In genomic region chrX:25017667-25018247, GRCh38 we compare ENCODE assay signal across 12 cellular contexts. TPM values are rescaled to one million over a fixed set of nuclear protein-coding genes. Genes with fewer than 3 reads are reported as not detected.
DNase-seq lines count a peak whose midpoint lies in the region; ATAC-seq, FAIRE-seq and TF ChIP-seq lines count a peak whose summit lies in the region.
"Had no signal": no experiment of that assay in that cellular context is flagged by ENCODE, and none has a peak within 500 bp of the region (broad histone marks: within the 10 kb centered on the region; RNA-seq: fewer than 3 reads in every experiment).

No MANE protein-coding gene starts in this region.

- no peak overlapping the region for H3K23ac ChIP-seq in H9 (ENCODE audit: insufficient read length, low read depth, low read length)

- no peaks in the 10 kb centered on the region for H4K20me1 ChIP-seq in H9 (ENCODE audit: control insufficient read depth, insufficient read depth, insufficient read length)
- H4K20me1 ChIP-seq in K562 (replicated peaks; ENCODE audit: control insufficient read depth, insufficient read depth, low read length): no peaks in the 10 kb centered on the region
- H4K20me1 ChIP-seq in neural progenitor cell (ENCODE audit: low read depth): peaks cover 52% of the 10 kb centered on the region

- peak overlapping the region in 5 of 8 donors; percentile 33 to 60 (median 55) for H3K4me3 Mint-ChIP-seq in CD4-positive, alpha-beta memory T cell
- H3K4me3 Mint-ChIP-seq in H9 (peak overlapping the region; percentile 52 to 82), neural progenitor cell (peak overlapping the region; percentile 79)

- no peak for ATAC-seq in K562
- ATAC-seq in HG03342 (IDR thresholded peaks at IDR 0.05; ENCODE audit: unreplicated experiment): no peak
- ATAC-seq in HG02852 (IDR thresholded peaks at IDR 0.05; ENCODE audit: unreplicated experiment): no peak

- no peak overlapping the region for H4K5ac ChIP-seq in H9 (ENCODE audit: insufficient read length, low read depth, low read length)

- in situ Hi-C loops in K562 (cut with MboI): no loop called here

- FAIRE-seq in K562 (lab: Jason Lieb, UNC) (no peak), HTR-8/SVneo (lab: Jason Lieb, UNC) (no peak)
- FAIRE-seq: small intestine had no signal

- no peak overlapping the region for H3K18ac ChIP-seq in H9 (ENCODE audit: insufficient read length, low read depth, low read length)

- CTCF ChIA-PET in CD4-positive, alpha-beta memory T cell (lab: Charles Lee; ENCODE audit: partially characterized antibody): no interaction called here
- CTCF ChIA-PET in K562 (lab: Yijun Ruan, JAX; ENCODE audit: low intra/inter-chr PET ratio): no interaction called here

- H3K36me3 Mint-ChIP-seq in CD4-positive, alpha-beta memory T cell: no peaks in the 10 kb centered on the region
- H3K36me3 Mint-ChIP-seq in H9 (ENCODE audit: insufficient read depth in 1 of 3, low read depth in 3 of 3): no peaks in the 10 kb centered on the region
- no peaks in the 10 kb centered on the region for H3K36me3 Mint-ChIP-seq in neural progenitor cell

- no peak overlapping the region for H2BK20ac ChIP-seq in H9 (ENCODE audit: low read depth, low read length, poor library complexity, severe bottlenecking)

- no peak for TF ChIP-seq RAD21 in K562 (CRISPR knock-in tag; conservative IDR thresholded peaks at IDR 0.05 in 1 of 2, IDR thresholded peaks at IDR 0.05 in 1 of 2)

- H2BK15ac ChIP-seq in H9 (ENCODE audit: low read depth, low read length): no peak overlapping the region

- WGBS in H9 (ENCODE audit: extremely low coverage, insufficient read length, low lambda C conversion rate): no CpG with 5 or more reads among the region's 32 CpGs
- 3% methylated on average over 20 of the region's 32 CpGs for WGBS in K562 (ENCODE audit: insufficient coverage, low coverage, missing lambda C conversion rate)

- peaks cover 28% of the 10 kb centered on the region for H3K4me1 ChIP-seq in CD4-positive, alpha-beta memory T cell (ENCODE audit: insufficient read depth, low read length)
- H3K4me1 ChIP-seq in H9 (ENCODE audit: insufficient read depth, low read length) (peaks cover 2% of the 10 kb centered on the region; the same call in 1 of the 2 replicates), K562 (replicated peaks in 1 of 2; ENCODE audit: control insufficient read depth in 2 of 2, insufficient read depth in 2 of 2, low read length in 2 of 2) (peaks cover 0 to 38% of the 10 kb centered on the region in 2 experiments; a peak in 3 of 5 replicates), neural progenitor cell (peaks cover 44% of the 10 kb centered on the region)

- no peaks in the 10 kb centered on the region for H3K9me3 ChIP-seq in CD4-positive, alpha-beta memory T cell (ENCODE audit: control insufficient read depth in 1 of 2, low read length in 2 of 2)
- H3K9me3 ChIP-seq in H9 (ENCODE audit: control insufficient read depth, low read depth, low read length): no peaks in the 10 kb centered on the region
- no peaks in the 10 kb centered on the region for H3K9me3 ChIP-seq in K562 (replicated peaks; ENCODE audit: control insufficient read depth, insufficient read depth, low read depth, low read length)
- H3K9me3 ChIP-seq in neural progenitor cell (ENCODE audit: low read depth): no peaks in the 10 kb centered on the region

- peaks cover 52% of the 10 kb centered on the region for H3F3A ChIP-seq in neural progenitor cell (ENCODE audit: low read depth)

- H3K14ac ChIP-seq in H9 (ENCODE audit: insufficient read depth, low read length): no peak overlapping the region

- no peak overlapping the region for H3K27ac ChIP-seq in CD4-positive, alpha-beta memory T cell (ENCODE audit: low read depth, low read length)
- H3K27ac ChIP-seq in H9 (ENCODE audit: insufficient read length, low read depth, low read length) (no peak overlapping the region), K562 (ENCODE audit: extremely low read depth, low read depth, low read length) (no peak overlapping the region), neural progenitor cell (no peak overlapping the region)
- H3K27ac ChIP-seq: HL-60, PC-9 had no signal

- TF ChIP-seq CTCF in H9 (conservative IDR thresholded peaks at IDR 0.05) (no peak), K562 (IDR thresholded peaks at IDR 0.05 in 2 of 3, conservative IDR thresholded peaks at IDR 0.05 in 1 of 3; ENCODE audit: insufficient read depth in 2 of 3, low read depth in 1 of 3, low read length in 3 of 3) (no peak), neural progenitor cell (IDR thresholded peaks at IDR 0.05) (no peak)

- H3K79me2 ChIP-seq in H9 (ENCODE audit: insufficient read depth, low read length): no peaks in the 10 kb centered on the region
- H3K79me2 ChIP-seq in K562 (ENCODE audit: control insufficient read depth, insufficient read depth, low read length): no peaks in the 10 kb centered on the region
- H3K79me2 ChIP-seq in neural progenitor cell (ENCODE audit: low read depth): peaks cover 13% of the 10 kb centered on the region

- no peaks in the 10 kb centered on the region for H3K79me1 ChIP-seq in H9 (ENCODE audit: insufficient read depth, low read depth, low read length, poor library complexity, severe bottlenecking)

- no TSS peak for BruUV-seq in K562 (replicated peaks; lab: Mats Ljungman, UMichigan)

- no peak for TF ChIP-seq EP300 in K562 (IDR thresholded peaks at IDR 0.05; ENCODE audit: low read length)

- no peak overlapping the region for H3K4ac ChIP-seq in H9 (ENCODE audit: low read depth, low read length)

- H3K27me3 ChIP-seq in CD4-positive, alpha-beta memory T cell (ENCODE audit: insufficient read depth, low read length): peaks cover 37% of the 10 kb centered on the region
- H3K27me3 ChIP-seq in H9 (ENCODE audit: insufficient read depth, low read length) (peaks cover 86% of the 10 kb centered on the region), K562 (ENCODE audit: control insufficient read depth in 2 of 2, insufficient read depth in 2 of 2, low read length in 2 of 2) (peaks cover 22 to 63% of the 10 kb centered on the region in 2 experiments), neural progenitor cell (peaks cover 99% of the 10 kb centered on the region)

- no peaks in the 10 kb centered on the region for H3K9me1 ChIP-seq in K562 (ENCODE audit: control insufficient read depth, insufficient read depth, low read length)

- intact Hi-C loops in CD4-positive, alpha-beta memory T cell (cut with micrococcal nuclease): no loop called here
- intact Hi-C loops in K562 (cut with micrococcal nuclease): loop anchor here (5.0 kb wide), 1 partner anchor 620 kb away; no protein-coding TSS in a partner anchor

- H3T11ph ChIP-seq in H9 (ENCODE audit: low read length): no peak overlapping the region

- H3K56ac ChIP-seq in H9 (ENCODE audit: insufficient read length, low read depth, low read length): no peak overlapping the region

- no peaks in the 10 kb centered on the region for H3K36me3 ChIP-seq in CD4-positive, alpha-beta memory T cell (ENCODE audit: insufficient read depth, low read length)
- H3K36me3 ChIP-seq in K562 (ENCODE audit: control insufficient read depth, insufficient read depth, low read length) (no peaks in the 10 kb centered on the region), neural progenitor cell (no peaks in the 10 kb centered on the region)

- H4K91ac ChIP-seq in H9 (ENCODE audit: insufficient read length, low read depth, low read length): no peak overlapping the region

- peaks cover 30 to 34% of the 10 kb centered on the region in 2 donors for H3K27me3 Mint-ChIP-seq in CD4-positive, alpha-beta memory T cell
- H3K27me3 Mint-ChIP-seq in H9 (ENCODE audit: low read depth): peaks cover 97% of the 10 kb centered on the region
- H3K27me3 Mint-ChIP-seq in neural progenitor cell (ENCODE audit: insufficient read depth, low read depth): peaks cover 82% of the 10 kb centered on the region

- H3K4me2 ChIP-seq in H9 (ENCODE audit: insufficient read depth, insufficient read length, low read length) (peak overlapping the region; percentile 70), K562 (ENCODE audit: insufficient read depth, low read length) (no peak overlapping the region), neural progenitor cell (peak overlapping the region; percentile 82)
- H3K4me2 ChIP-seq: PC-9 had no signal

- DNase-seq in CD4-positive, alpha-beta memory T cell: no peak
- DNase-seq in H9: no peak
- no peak for DNase-seq in K562 (ENCODE audit: extremely low read depth in 1 of 4, low spot score in 3 of 4)
- DNase-seq in neural progenitor cell (ENCODE audit: low spot score): peak; percentile 75
- no peak for DNase-seq in HTR-8/SVneo (ENCODE audit: insufficient read length, low spot score)
- DNase-seq: midbrain, NCI-H1105 treated with DMSO at 0.1 percent for 48 hours, PC-9, small intestine had no signal

- no peak overlapping the region for H2BK5ac ChIP-seq in H9 (ENCODE audit: insufficient read length, low read length)

- H2BK120ac ChIP-seq in H9 (ENCODE audit: low read depth, low read length, poor library complexity, severe bottlenecking): no peak overlapping the region

- POLR2A ChIA-PET in CD4-positive, alpha-beta memory T cell (lab: Charles Lee; ENCODE audit: partially characterized antibody): no interaction called here
- POLR2A ChIA-PET in K562 (lab: Yijun Ruan, JAX): no interaction called here

- TF ChIP-seq POLR2A in K562 (conservative IDR thresholded peaks at IDR 0.05): no peak

- no peak overlapping the region for H3K27ac Mint-ChIP-seq in CD4-positive, alpha-beta memory T cell
- H3K27ac Mint-ChIP-seq in H9 (no peak overlapping the region), neural progenitor cell (no peak overlapping the region)

- H3K4me3 ChIP-seq in CD4-positive, alpha-beta memory T cell (ENCODE audit: low read length in 2 of 2): no peak overlapping the region
- H3K4me3 ChIP-seq in K562 (no peak overlapping the region), neural progenitor cell (peak overlapping the region; percentile 35)
- H3K4me3 ChIP-seq: PC-9 had no signal

- H2AFZ ChIP-seq in H9 (ENCODE audit: low read length): no peak overlapping the region
- H2AFZ ChIP-seq in K562 (ENCODE audit: low read depth, low read length): no peak overlapping the region
- no peak overlapping the region for H2AFZ ChIP-seq in neural progenitor cell (replicated peaks)
- H2AFZ ChIP-seq: PC-9 had no signal

- H3K9me3 Mint-ChIP-seq in CD4-positive, alpha-beta memory T cell: peaks cover 0 to 10% (median 3%) of the 10 kb centered on the region in 8 donors
- H3K9me3 Mint-ChIP-seq in H9 (peaks cover 2 to 7% of the 10 kb centered on the region in 2 experiments; a peak in 3 of 5 replicates), neural progenitor cell (no peaks in the 10 kb centered on the region)

- H3K4me1 Mint-ChIP-seq in CD4-positive, alpha-beta memory T cell: peaks cover 3 to 38% (median 26%) of the 10 kb centered on the region in 4 donors
- H3K4me1 Mint-ChIP-seq in H9 (peaks cover 49 to 77% of the 10 kb centered on the region in 2 experiments), neural progenitor cell (peaks cover 40% of the 10 kb centered on the region)

- H4K8ac ChIP-seq in H9 (replicated peaks; ENCODE audit: insufficient read length, low read depth, low read length): no peak overlapping the region

- no peak overlapping the region for H2AK5ac ChIP-seq in H9 (ENCODE audit: insufficient read length, low read length)

- no peak overlapping the region for H2BK12ac ChIP-seq in H9 (ENCODE audit: insufficient read length, low read depth, low read length)

- H3K9ac ChIP-seq in H9 (ENCODE audit: extremely low read depth, insufficient read length, low read length) (no peak overlapping the region), K562 (ENCODE audit: insufficient read depth in 1 of 2, low read depth in 2 of 2, low read length in 2 of 2) (no peak overlapping the region), neural progenitor cell (no peak overlapping the region)

- peaks cover 32% of the 10 kb centered on the region for H3K23me2 ChIP-seq in H9 (ENCODE audit: insufficient read length, low read depth, low read length, poor library complexity, severe bottlenecking)

RNA-seq across cellular contexts. Expression of gene ARX, which starts 2.0 kb away (rescaled TPM):
- not detected for total RNA-seq in CD4-positive, alpha-beta memory T cell
- not detected for polyA plus RNA-seq in CD4-positive, alpha-beta memory T cell
- total RNA-seq in H9 (2021) (0.24 and 0.42 TPM in 2 replicates), K562 (2014; rRNA removed) (not detected in 2 replicates), K562 (2014; rRNA removed; fragmentation: Illumina TruSeq; extraction: Trizol) (not detected in 2 replicates), K562 (2015; rRNA removed; fragmentation: Illumina TruSeq; extraction: Trizol) (not detected in 2 replicates), K562 (2021) (not detected in 2 replicates), neural progenitor cell (ENCODE audit: low replicate concordance) (5.3 and 9.0 TPM in 2 replicates)
- not detected in 2 replicates for total RNA-seq in K562 (2011; cell fraction: chromatin; rRNA removed; ENCODE audit: low replicate concordance)
- not detected in 2 replicates for total RNA-seq in K562 (2011; cell fraction: nucleolus; rRNA removed)
- not detected in 2 replicates for total RNA-seq in K562 (2011; cell fraction: nucleoplasm; rRNA removed)
- polyA plus RNA-seq in K562 (2011; rRNA removed) (not detected in 2 replicates), K562 (2014; fragmentation: Illumina TruSeq; extraction: Trizol) (not detected in 2 replicates), K562 (2014; fragmentation: Nextera tagmentation; extraction: Ambion mirVana) (not detected), K562 (2014; rRNA removed) (0.03 TPM in 1 of 2 replicates, not detected in the other)
- 0.04 TPM in 1 of 2 replicates, not detected in the other for polyA plus RNA-seq in K562 (2011; cell fraction: cytosol; rRNA removed)
- not detected in 2 replicates for polyA plus RNA-seq in K562 (2011; cell fraction: nucleus; rRNA removed)
- not detected in 2 replicates for polyA plus RNA-seq in K562 (2012)
- polyA minus RNA-seq in K562 (2011; rRNA and poly(A)+ RNA removed): not detected in 2 replicates
- polyA minus RNA-seq in K562 (2011; cell fraction: cytosol; rRNA and poly(A)+ RNA removed): not detected in 2 replicates
- polyA minus RNA-seq in K562 (2011; cell fraction: nucleus; rRNA and poly(A)+ RNA removed): not detected in 2 replicates
- total RNA-seq: PC-9 had no signal
